8 cellular contexts compared by ENCODE assay signal in the genomic region with DNA sequence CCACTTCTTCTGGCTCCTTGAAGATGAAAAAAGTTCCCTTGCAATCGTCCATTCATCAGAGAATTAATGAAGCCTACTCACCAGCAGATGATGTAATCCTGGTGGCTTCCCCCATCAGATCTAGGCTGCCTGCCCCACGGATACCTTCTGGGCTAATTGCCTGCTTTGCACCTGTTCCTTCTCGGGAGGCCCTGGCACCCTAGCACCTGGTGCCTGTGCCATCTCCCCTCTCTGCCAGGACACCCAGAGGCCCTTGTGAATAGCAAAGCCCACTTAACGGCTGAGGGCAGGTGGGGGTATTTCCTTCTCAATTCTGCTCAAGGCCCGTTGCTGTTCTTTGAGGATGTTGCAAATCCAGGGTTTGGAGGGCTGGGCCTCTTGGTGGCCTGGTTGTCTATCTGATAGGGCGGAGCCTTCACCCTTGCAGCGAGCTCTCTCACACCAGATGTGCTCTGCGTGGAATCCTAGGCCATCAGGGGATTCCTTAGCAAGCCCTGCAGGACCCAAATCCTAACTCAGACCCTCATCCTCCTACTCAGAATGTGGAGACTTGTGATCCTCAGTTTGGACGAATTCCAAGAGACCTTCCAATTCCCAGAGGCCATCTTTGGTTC. TPM values are rescaled to one million over a fixed set of nuclear protein-coding genes. Genes with fewer than 3 reads are reported as not detected.
DNase-seq lines count a peak whose midpoint lies in the region; ATAC-seq and TF ChIP-seq lines count a peak whose summit lies in the region.

A gene (minus strand): TSS at position 363 of the 614 bp plus-strand sequence. CDS start 22,360 bp downstream, outside the sequence.

- no peak within 1 kb of the TSS for H3K27ac ChIP-seq in GM23338 (ENCODE audit: low read depth)
- peak within 1 kb of the TSS in 35 of 59 donors; percentile 7 to 77 (median 44) for H3K27ac ChIP-seq in dorsolateral prefrontal cortex
- H3K27ac ChIP-seq in psoas muscle: peak within 1 kb of the TSS; percentile 75
- H3K27ac ChIP-seq in mesendoderm (ENCODE audit: low read depth, low read length): no peak within 1 kb of the TSS

- peaks cover 4% of the 10 kb centered on the region for H3K27me3 Mint-ChIP-seq in GM23338 (ENCODE audit: insufficient read depth, low read depth, poor library complexity)

- no peaks in the 10 kb centered on the region for H3K36me3 ChIP-seq in GM23338 (ENCODE audit: insufficient read depth)
- H3K36me3 ChIP-seq in psoas muscle (ENCODE audit: insufficient read depth in 1 of 2, low read depth in 1 of 2): no peaks in the 10 kb centered on the region
- no peaks in the 10 kb centered on the region for H3K36me3 ChIP-seq in mesendoderm (ENCODE audit: control insufficient read depth, insufficient read depth, low read length)
- H3K36me3 ChIP-seq in MG63: no peaks in the 10 kb centered on the region

- intact Hi-C loops in dorsolateral prefrontal cortex (cut with DNase I): no loop called here
- intact Hi-C loops in psoas muscle (cut with DNase I): loop anchor here in 1 of 2 donors (5.0 kb wide), 1 partner anchor 1310 kb away; a partner anchor contains a TSS

- no peaks in the 10 kb centered on the region for H3K36me3 Mint-ChIP-seq in GM23338 (ENCODE audit: low read depth)

- H2BK15ac ChIP-seq in mesendoderm (replicated peaks; ENCODE audit: low read depth): no peak within 1 kb of the TSS

- no peak within 1 kb of the TSS for H3K4me3 Mint-ChIP-seq in GM23338

- H2AFZ ChIP-seq in GM23338: peak within 1 kb of the TSS; percentile 77

- no peak for TF ChIP-seq CTCF in GM23338 (conservative IDR thresholded peaks at IDR 0.05; ENCODE audit: low read depth in 2 of 2)
- TF ChIP-seq CTCF in dorsolateral prefrontal cortex (IDR thresholded peaks at IDR 0.05 in 54 of 56, conservative IDR thresholded peaks at IDR 0.05 in 2 of 56; ENCODE audit: low read depth in 1 of 56, partially characterized antibody in 56 of 56): no peak
- TF ChIP-seq CTCF in psoas muscle (IDR thresholded peaks at IDR 0.05): no peak

- no peak within 1 kb of the TSS for H2AK5ac ChIP-seq in mesendoderm (ENCODE audit: low read length)

- H3K4me1 ChIP-seq in GM23338 (ENCODE audit: insufficient read depth) (peaks cover 6% of the 10 kb centered on the region), psoas muscle (peaks cover 7% of the 10 kb centered on the region), mesendoderm (ENCODE audit: control insufficient read depth, low read depth, low read length) (peaks cover 2% of the 10 kb centered on the region)

- no peak for DNase-seq in GM23338 (ENCODE audit: low spot score)
- DNase-seq in NCI-H2196 (lab: John Stamatoyannopoulos, UW; ENCODE audit: unreplicated experiment): peak; percentile 74
- peak in 2 of 10 donors; percentile 21 to 42 for DNase-seq in dorsolateral prefrontal cortex
- no peak for DNase-seq in psoas muscle
- DNase-seq in mesendoderm: no peak
- no peak for DNase-seq in MG63
- DNase-seq in RPMI8226: no peak

- H3K27ac Mint-ChIP-seq in GM23338: peak within 1 kb of the TSS; percentile 56; the same call in 1 of the 2 replicates

- no peak within 1 kb of the TSS for H3K23ac ChIP-seq in mesendoderm (ENCODE audit: low read length)

- H3K56ac ChIP-seq in mesendoderm (ENCODE audit: low read length): no peak within 1 kb of the TSS

- H3K79me1 ChIP-seq in mesendoderm (ENCODE audit: low read length): no peaks in the 10 kb centered on the region

- H3K9ac ChIP-seq in mesendoderm (ENCODE audit: low read length): no peak within 1 kb of the TSS

- H2BK120ac ChIP-seq in mesendoderm (ENCODE audit: low read depth, low read length): no peak within 1 kb of the TSS

- H3K18ac ChIP-seq in mesendoderm (ENCODE audit: low read length): no peak within 1 kb of the TSS

- H3K4me3 ChIP-seq in GM23338: no peak within 1 kb of the TSS
- peak within 1 kb of the TSS in 17 of 59 donors; percentile 5 to 45 (median 21) for H3K4me3 ChIP-seq in dorsolateral prefrontal cortex
- peak within 1 kb of the TSS; percentile 52 for H3K4me3 ChIP-seq in psoas muscle
- no peak within 1 kb of the TSS for H3K4me3 ChIP-seq in mesendoderm (ENCODE audit: low read length)
- no peak within 1 kb of the TSS for H3K4me3 ChIP-seq in MG63

- H4K5ac ChIP-seq in mesendoderm (ENCODE audit: low read length): no peak within 1 kb of the TSS

- H3F3A ChIP-seq in GM23338 (replicated peaks; ENCODE audit: low read depth): no peaks in the 10 kb centered on the region

- peaks cover 22% of the 10 kb centered on the region for H3K4me1 Mint-ChIP-seq in GM23338

- ATAC-seq in GM23338 (no peak; the same call in 1 of the 3 replicates), psoas muscle (peak; percentile 37 to 75 (median 71))
- no peak for ATAC-seq in activated CD4-positive, CD25-positive, alpha-beta regulatory T cell treated with anti-CD3 and anti-CD28 coated beads, Interleukin-2, amount 50 U/mL, for 24 hours

- no peaks in the 10 kb centered on the region; the same call in 1 of the 3 replicates for H3K9me3 Mint-ChIP-seq in GM23338

- H4K20me1 ChIP-seq in GM23338 (replicated peaks; ENCODE audit: insufficient read depth): no peaks in the 10 kb centered on the region

- H3K4ac ChIP-seq in mesendoderm (ENCODE audit: low read depth, low read length): no peak within 1 kb of the TSS

- H3K79me2 ChIP-seq in GM23338 (replicated peaks; ENCODE audit: insufficient read depth): no peaks in the 10 kb centered on the region
- H3K79me2 ChIP-seq in mesendoderm (ENCODE audit: control insufficient read depth, insufficient read depth, low read length): no peaks in the 10 kb centered on the region

- WGBS in psoas muscle, 3 donors: 43 to 56% (median 45%) methylated on average over 9 of the region's 9 CpGs
- WGBS in mesendoderm (ENCODE audit: extremely low coverage, insufficient coverage, low lambda C conversion rate): no CpG with 5 or more reads among the region's 9 CpGs

- H2BK5ac ChIP-seq in mesendoderm (ENCODE audit: low read length): no peak within 1 kb of the TSS

- H3K9me3 ChIP-seq in psoas muscle (no peaks in the 10 kb centered on the region), MG63 (no peaks in the 10 kb centered on the region)

- H3K4me2 ChIP-seq in GM23338 (no peak within 1 kb of the TSS), mesendoderm (ENCODE audit: low read length) (no peak within 1 kb of the TSS)

- H4K8ac ChIP-seq in mesendoderm (ENCODE audit: low read depth, low read length): no peak within 1 kb of the TSS

- H3K9me2 ChIP-seq in GM23338 (ENCODE audit: insufficient read depth): no peaks in the 10 kb centered on the region

- H3K27me3 ChIP-seq in GM23338 (ENCODE audit: insufficient read depth): no peaks in the 10 kb centered on the region
- H3K27me3 ChIP-seq in dorsolateral prefrontal cortex: peaks cover 0 to 5% (median 0%) of the 10 kb centered on the region in 45 donors
- no peaks in the 10 kb centered on the region for H3K27me3 ChIP-seq in psoas muscle (ENCODE audit: insufficient read depth in 3 of 3, low read length in 2 of 3)
- no peaks in the 10 kb centered on the region for H3K27me3 ChIP-seq in mesendoderm (ENCODE audit: insufficient read depth, low read length, poor library complexity)
- no peaks in the 10 kb centered on the region for H3K27me3 ChIP-seq in MG63

TF ChIP-seq in GM23338, 12 proteins besides CTCF, POLR2A, EP300 and RAD21 (continues in another document):
- TF ChIP-seq POLR2AphosphoS5 (IDR thresholded peaks at IDR 0.05; ENCODE audit: low read depth) (no peak), EZH2 (IDR thresholded peaks at IDR 0.05; ENCODE audit: low read depth, unreplicated experiment) (no peak), ZNF331 (CRISPR knock-in tag; IDR thresholded peaks at IDR 0.05; ENCODE audit: low read depth) (no peak), ZNF114 (CRISPR knock-in tag; IDR thresholded peaks at IDR 0.05) (no peak), JUNB (IDR thresholded peaks at IDR 0.05; ENCODE audit: unreplicated experiment) (no peak), STAT1 (IDR thresholded peaks at IDR 0.05; ENCODE audit: unreplicated experiment) (no peak)

RNA-seq across cellular contexts. Expression of the gene that starts here (rescaled TPM):
- 3.1 and 3.9 TPM in 2 replicates for total RNA-seq in GM23338 (2014; rRNA removed; shearing (Covaris generic))
- polyA plus RNA-seq in GM23338 (2016; fragmentation: Nextera tagmentation; extraction: Ambion mirVana) (1.4 and 2.7 TPM in 2 replicates), psoas muscle (10 to 100 TPM in 1 of 3 donors, 1 to 10 TPM in 2; 8.0 to 12.3 (median 9.5) TPM)
- total RNA-seq in dorsolateral prefrontal cortex (10 to 100 TPM; 10.2 to 63.3 (median 24.8) TPM), psoas muscle (10 to 100 TPM; 11.1 to 47.1 (median 14.6) TPM)
- 0.79 TPM for polyA plus RNA-seq in mesendoderm (2013, experiment 1 of 2)
- 0.81 TPM for polyA plus RNA-seq in mesendoderm (2013, experiment 2 of 2)
- not detected in 2 replicates for total RNA-seq in MG63 (2014; rRNA removed; shearing (Covaris generic); ENCODE audit: low replicate concordance)

Comparison
In these comparisons a context has a peak if more than half of its experiments do, and no peak if none do; other contexts are left out.
1. ATAC-seq: peak in psoas muscle (4 of 4); none in GM23338 (single experiment) and activated CD4-positive, CD25-positive, alpha-beta regulatory T cell treated with anti-CD3 and anti-CD28 coated beads, Interleukin-2, amount 50 U/mL, for 24 hours (0 of 2).
2. H3K27ac ChIP-seq: peak in dorsolateral prefrontal cortex (35 of 59) and psoas muscle (single experiment); none in GM23338 (single experiment) and mesendoderm (single experiment).